14 cellular contexts compared by ENCODE assay signal in the genomic region with DNA sequence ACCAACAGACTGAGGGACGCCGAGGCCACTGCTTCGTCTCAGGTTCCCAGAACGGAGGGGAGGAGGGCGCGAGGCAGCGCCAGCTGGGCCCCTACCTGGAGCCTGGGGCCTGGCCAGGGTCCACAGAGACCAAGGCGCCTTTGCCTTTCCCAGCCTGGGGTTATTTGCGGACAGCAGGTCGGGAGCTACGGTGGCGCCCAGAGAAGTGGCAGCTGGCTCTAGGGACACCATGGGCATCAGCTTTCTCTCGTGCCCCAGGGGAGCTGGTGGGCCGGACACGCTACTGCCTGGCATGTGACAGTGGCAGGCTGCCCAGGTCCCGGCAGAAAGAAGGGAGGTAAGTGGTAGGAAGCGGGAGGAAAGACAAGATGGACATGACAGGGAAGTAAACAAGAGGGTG. TPM values are rescaled to one million over a fixed set of nuclear protein-coding genes. Genes with fewer than 3 reads are reported as not detected.
DNase-seq lines count a peak whose midpoint lies in the region; ATAC-seq and TF ChIP-seq lines count a peak whose summit lies in the region.
"Had no signal": no experiment of that assay in that cellular context is flagged by ENCODE, and none has a peak within 500 bp of the region (broad histone marks: within the 10 kb centered on the region; RNA-seq: fewer than 3 reads in every experiment).

No MANE protein-coding gene starts in this region.

- CTCF ChIA-PET in CD8-positive, alpha-beta T cell (lab: Charles Lee): no interaction called here
- CTCF ChIA-PET in activated CD8-positive, alpha-beta memory T cell treated with anti-CD3 and anti-CD28 coated beads, Interleukin-2, amount 10 ng/mL, durations not matched to agents 7 days and 5 days (lab: Charles Lee): interaction anchor here (1.4 kb wide), 1 partner anchor 39 kb away, joined by 3 read pairs; no protein-coding TSS in a partner anchor

- no peak overlapping the region for H3K4me3 ChIP-seq in CD8-positive, alpha-beta T cell (ENCODE audit: low read depth, low read length)

- no peaks in the 10 kb centered on the region for H3K27me3 ChIP-seq in CD8-positive, alpha-beta T cell (ENCODE audit: insufficient read depth, low read length)

- no peaks in the 10 kb centered on the region for H3K9me3 Mint-ChIP-seq in CD8-positive, alpha-beta T cell
- no peaks in the 10 kb centered on the region for H3K9me3 Mint-ChIP-seq in memory B cell
- no peaks in the 10 kb centered on the region for H3K9me3 Mint-ChIP-seq in activated CD8-positive, alpha-beta memory T cell treated with anti-CD3 and anti-CD28 coated beads, Interleukin-2, amount 10 ng/mL, durations not matched to agents 7 days and 5 days (ENCODE audit: low read depth)

- H3K27me3 Mint-ChIP-seq in CD8-positive, alpha-beta T cell (ENCODE audit: low read depth): no peaks in the 10 kb centered on the region
- no peaks in the 10 kb centered on the region for H3K27me3 Mint-ChIP-seq in memory B cell
- no peaks in the 10 kb centered on the region for H3K27me3 Mint-ChIP-seq in activated CD8-positive, alpha-beta memory T cell treated with anti-CD3 and anti-CD28 coated beads, Interleukin-2, amount 10 ng/mL, durations not matched to agents 7 days and 5 days

- peaks cover 42% of the 10 kb centered on the region for H3K4me1 Mint-ChIP-seq in CD8-positive, alpha-beta T cell (ENCODE audit: low read depth)
- H3K4me1 Mint-ChIP-seq in memory B cell: peaks cover 34% of the 10 kb centered on the region
- no peaks in the 10 kb centered on the region for H3K4me1 Mint-ChIP-seq in activated CD8-positive, alpha-beta memory T cell treated with anti-CD3 and anti-CD28 coated beads, Interleukin-2, amount 10 ng/mL, durations not matched to agents 7 days and 5 days

- ATAC-seq in CD8-positive, alpha-beta T cell: no peak
- ATAC-seq in memory B cell (ENCODE audit: low read depth) (no peak), HG03280 (IDR thresholded peaks at IDR 0.05; ENCODE audit: unreplicated experiment) (no peak), GM21423 (IDR thresholded peaks at IDR 0.05; ENCODE audit: unreplicated experiment) (no peak)
- ATAC-seq in activated CD8-positive, alpha-beta memory T cell treated with anti-CD3 and anti-CD28 coated beads, Interleukin-2, amount 10 ng/mL, durations not matched to agents 7 days and 5 days: no peak

- H3K36me3 Mint-ChIP-seq in CD8-positive, alpha-beta T cell: peaks cover 67% of the 10 kb centered on the region
- peaks cover 49% of the 10 kb centered on the region for H3K36me3 Mint-ChIP-seq in memory B cell
- H3K36me3 Mint-ChIP-seq in activated CD8-positive, alpha-beta memory T cell treated with anti-CD3 and anti-CD28 coated beads, Interleukin-2, amount 10 ng/mL, durations not matched to agents 7 days and 5 days: peaks cover 16% of the 10 kb centered on the region

- no peak for TF ChIP-seq CTCF in CD8-positive, alpha-beta T cell (IDR thresholded peaks at IDR 0.05)

- no peak overlapping the region for H3K4me3 Mint-ChIP-seq in CD8-positive, alpha-beta T cell
- no peak overlapping the region for H3K4me3 Mint-ChIP-seq in memory B cell
- H3K4me3 Mint-ChIP-seq in activated CD8-positive, alpha-beta memory T cell treated with anti-CD3 and anti-CD28 coated beads, Interleukin-2, amount 10 ng/mL, durations not matched to agents 7 days and 5 days: no peak overlapping the region

- H3K27ac ChIP-seq in CD8-positive, alpha-beta T cell (ENCODE audit: low read depth, low read length): no peak overlapping the region

- peak overlapping the region; percentile 22 for H3K27ac Mint-ChIP-seq in CD8-positive, alpha-beta T cell
- peak overlapping the region; percentile 83 for H3K27ac Mint-ChIP-seq in memory B cell
- H3K27ac Mint-ChIP-seq in activated CD8-positive, alpha-beta memory T cell treated with anti-CD3 and anti-CD28 coated beads, Interleukin-2, amount 10 ng/mL, durations not matched to agents 7 days and 5 days: no peak overlapping the region

- H3K4me1 ChIP-seq in CD8-positive, alpha-beta T cell (ENCODE audit: insufficient read depth, low read length): peaks cover 6% of the 10 kb centered on the region

- intact Hi-C loops in CD8-positive, alpha-beta T cell (cut with DNase I, micrococcal nuclease): no loop called here

- no peak for DNase-seq in CD8-positive, alpha-beta T cell
- peak; percentile 56 for DNase-seq in NCI-H2081 treated with DMSO at 0.1 percent for 48 hours (lab: John Stamatoyannopoulos, UW)
- peak; percentile 81 for DNase-seq in cerebellar cortex (ENCODE audit: low spot score)
- DNase-seq in memory B cell (ENCODE audit: low spot score in 2 of 2): no peak
- no peak for DNase-seq in activated CD8-positive, alpha-beta memory T cell treated with anti-CD3 and anti-CD28 coated beads, Interleukin-2, amount 10 ng/mL, durations not matched to agents 7 days and 5 days
- no peak for DNase-seq in activated CD4-positive, alpha-beta T cell treated with anti-CD3 and anti-CD28 coated beads, Interleukin-2, amount 50 U/mL, for 48 hours
- DNase-seq: activated CD4-positive, alpha-beta T cell treated with anti-CD3 and anti-CD28 coated beads, Interleukin-2, amount 50 U/mL, for 4 hours; aorta; Calu3; mammary epithelial cell; NK-92 treated with Interleukin-12 subunit alpha and Interleukin-12 subunit beta, amount 100 ng/mL, for 24 hours; T-helper 9 cell had no signal

- POLR2A ChIA-PET in CD8-positive, alpha-beta T cell (lab: Charles Lee): interaction anchor here (1.6 kb wide), 1 partner anchor 13 kb away, joined by 4 read pairs; no protein-coding TSS in a partner anchor

- H3K9me3 ChIP-seq in CD8-positive, alpha-beta T cell (ENCODE audit: low read length): no peaks in the 10 kb centered on the region

- peaks cover 27% of the 10 kb centered on the region for H3K36me3 ChIP-seq in CD8-positive, alpha-beta T cell (ENCODE audit: insufficient read depth, low read length)

RNA-seq across cellular contexts. Expression of a gene that starts 19.0 kb away (rescaled TPM):
- 100 to 1,000 TPM; 289 to 292 TPM for total RNA-seq in CD8-positive, alpha-beta T cell
- total RNA-seq in activated CD8-positive, alpha-beta memory T cell treated with anti-CD3 and anti-CD28 coated beads, Interleukin-2, amount 10 ng/mL, durations not matched to agents 7 days and 5 days: 100 to 1,000 TPM; 141 to 172 TPM

RNA-seq across cellular contexts. Expression of a gene that starts 39.6 kb away (rescaled TPM):
- total RNA-seq in CD8-positive, alpha-beta T cell: 1 to 10 TPM; 1.7 to 2.1 TPM
- total RNA-seq in activated CD8-positive, alpha-beta memory T cell treated with anti-CD3 and anti-CD28 coated beads, Interleukin-2, amount 10 ng/mL, durations not matched to agents 7 days and 5 days: under 1 TPM; 0.21 to 0.38 TPM

RNA-seq across cellular contexts. Expression of a gene that starts 47.9 kb away (rescaled TPM):
- not detected for total RNA-seq in CD8-positive, alpha-beta T cell
- not detected for total RNA-seq in activated CD8-positive, alpha-beta memory T cell treated with anti-CD3 and anti-CD28 coated beads, Interleukin-2, amount 10 ng/mL, durations not matched to agents 7 days and 5 days
- total RNA-seq: aorta, Calu3, mammary epithelial cell had no signal

Comparison
In these comparisons a context has a peak if more than half of its experiments do, and no peak if none do; other contexts are left out.
1. DNase-seq: peak in NCI-H2081 treated with DMSO at 0.1 percent for 48 hours (single experiment) and cerebellar cortex (single experiment); none in CD8-positive, alpha-beta T cell (0 of 7), memory B cell (0 of 2), activated CD8-positive, alpha-beta memory T cell treated with anti-CD3 and anti-CD28 coated beads, Interleukin-2, amount 10 ng/mL, durations not matched to agents 7 days and 5 days (single experiment) and activated CD4-positive, alpha-beta T cell treated with anti-CD3 and anti-CD28 coated beads, Interleukin-2, amount 50 U/mL, for 48 hours (0 of 2).